ENCODE assay signal across 9 cellular contexts in the genomic region with DNA sequence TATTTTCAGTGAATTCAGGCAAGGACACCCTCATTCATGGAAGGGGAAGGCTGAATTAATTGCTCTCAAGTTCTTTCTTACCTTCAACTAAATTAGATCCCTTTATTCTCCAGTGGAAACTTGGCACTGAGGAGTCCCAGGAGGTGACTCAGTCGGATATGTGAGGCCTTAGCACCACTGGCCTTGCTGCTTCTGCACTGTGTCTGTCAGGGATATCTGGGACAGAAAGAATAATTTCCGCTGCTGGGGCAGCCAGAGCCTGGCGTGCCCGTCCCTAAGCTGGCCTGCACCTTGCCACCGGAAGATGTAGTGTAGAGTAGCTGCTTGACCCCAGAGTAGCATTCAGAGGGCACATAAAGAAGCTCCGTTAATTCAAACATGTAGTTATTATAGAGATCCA. TPM values are rescaled to one million over a fixed set of nuclear protein-coding genes. Genes with fewer than 3 reads are reported as not detected.
DNase-seq lines count a peak whose midpoint lies in the region; ATAC-seq, FAIRE-seq and TF ChIP-seq lines count a peak whose summit lies in the region.
"Had no signal": no experiment of that assay in that cellular context is flagged by ENCODE, and none has a peak within 500 bp of the region (broad histone marks: within the 10 kb centered on the region; RNA-seq: fewer than 3 reads in every experiment).

No MANE protein-coding gene starts in this region.

- H3K27me3 ChIP-seq in body of pancreas: no peaks in the 10 kb centered on the region
- no peaks in the 10 kb centered on the region for H3K27me3 ChIP-seq in stomach

- H3K4me1 Mint-ChIP-seq in IgD-negative memory B cell: peaks cover 39 to 53% (median 50%) of the 10 kb centered on the region in 3 donors

- H3K36me3 Mint-ChIP-seq in IgD-negative memory B cell: no peaks in the 10 kb centered on the region

- TF ChIP-seq CTCF in body of pancreas (IDR thresholded peaks at IDR 0.05) (no peak), kidney (IDR thresholded peaks at IDR 0.05; ENCODE audit: borderline replicate concordance, extremely low read depth, insufficient read depth) (no peak), stomach (IDR thresholded peaks at IDR 0.05) (no peak)

- ATAC-seq in body of pancreas (no peak), HG03442 (IDR thresholded peaks at IDR 0.05; ENCODE audit: unreplicated experiment) (no peak)
- ATAC-seq in activated CD4-positive, CD25-positive, alpha-beta regulatory T cell treated with anti-CD3 and anti-CD28 coated beads, Interleukin-2, amount 50 U/mL, for 24 hours: no peak

- TF ChIP-seq POLR2A in body of pancreas (IDR thresholded peaks at IDR 0.05): no peak
- TF ChIP-seq POLR2A in stomach (IDR thresholded peaks at IDR 0.05): no peak

- H3K4me3 ChIP-seq in body of pancreas (no peak overlapping the region), kidney (ENCODE audit: low read length in 2 of 2) (no peak overlapping the region), stomach (no peak overlapping the region)

- no peaks in the 10 kb centered on the region for H3K9me3 ChIP-seq in body of pancreas
- H3K9me3 ChIP-seq in kidney (ENCODE audit: control insufficient read depth in 1 of 2, low read length in 2 of 2): no peaks in the 10 kb centered on the region
- no peaks in the 10 kb centered on the region for H3K9me3 ChIP-seq in stomach

- peak overlapping the region in 1 of 2 donors; percentile 12 for H3K9ac ChIP-seq in kidney (ENCODE audit: low read length in 2 of 2)

- peak overlapping the region in 1 of 4 donors; percentile 89 for H3K4me3 Mint-ChIP-seq in IgD-negative memory B cell

- DNase-seq in body of pancreas: peak in 2 of 4 donors; percentile 47 to 50
- no peak for DNase-seq in kidney
- DNase-seq in stomach: no peak
- no peak for DNase-seq in GDM1 (lab: John Stamatoyannopoulos, UW)
- DNase-seq in NCI-H187 (lab: John Stamatoyannopoulos, UW): no peak
- DNase-seq: activated naive CD4-positive, alpha-beta T cell had no signal

- FAIRE-seq in kidney (lab: Jason Lieb, UNC): no peak

- intact Hi-C loops in body of pancreas (cut with DNase I) (loop anchor here (10.0 kb wide), 1 partner anchor 233 kb away; no protein-coding TSS in a partner anchor), kidney (cut with DNase I) (loop anchor here (10.0 kb wide), 1 partner anchor 233 kb away; no protein-coding TSS in a partner anchor), stomach (cut with DNase I; ENCODE audit: low total_unique reads) (no loop called here)

- H3K4me1 ChIP-seq in body of pancreas: peaks cover 32% of the 10 kb centered on the region
- H3K4me1 ChIP-seq in kidney (ENCODE audit: control insufficient read depth in 1 of 2, insufficient read depth in 1 of 2, low read depth in 1 of 2, low read length in 2 of 2): peaks cover 12 to 18% of the 10 kb centered on the region in 2 donors
- peaks cover 34 to 83% (median 54%) of the 10 kb centered on the region in 4 donors for H3K4me1 ChIP-seq in stomach

- no peaks in the 10 kb centered on the region for H3K27me3 Mint-ChIP-seq in IgD-negative memory B cell

- H3K27ac ChIP-seq in body of pancreas (peak overlapping the region; percentile 43 to 77 (median 60)), kidney (ENCODE audit: low read depth in 2 of 2, low read length in 2 of 2) (peak overlapping the region; percentile 54 to 83), stomach (peak overlapping the region; percentile 65 to 81 (median 76))

- peaks cover 0 to 2% (median 0%) of the 10 kb centered on the region in 3 donors for H3K9me3 Mint-ChIP-seq in IgD-negative memory B cell

- no peak for TF ChIP-seq EP300 in stomach (IDR thresholded peaks at IDR 0.05)

- no peaks in the 10 kb centered on the region for H3K36me3 ChIP-seq in body of pancreas (replicated peaks in 1 of 2; ENCODE audit: insufficient read depth in 1 of 2, low read depth in 2 of 2)
- no peaks in the 10 kb centered on the region for H3K36me3 ChIP-seq in kidney (ENCODE audit: control insufficient read depth in 1 of 2, insufficient read depth in 2 of 2, low read length in 2 of 2)
- no peaks in the 10 kb centered on the region for H3K36me3 ChIP-seq in stomach

- 26 to 30% methylated on average over 6 of the region's 6 CpGs for WGBS in body of pancreas, 2 donors
- 31 to 51% (median 39%) methylated on average over 6 of the region's 6 CpGs for WGBS in stomach, 5 donors

- H3K27ac Mint-ChIP-seq in IgD-negative memory B cell: peak overlapping the region; percentile 79 to 90 (median 84)

RNA-seq across cellular contexts. Expression of a gene that starts 53.4 kb away (rescaled TPM):
- polyA plus RNA-seq in IgD-negative memory B cell (42.2 TPM), kidney (ENCODE audit: insufficient read depth, low read depth, low replicate concordance) (14.4 TPM), stomach (10 to 100 TPM; 11.9 to 33.3 (median 33.1) TPM)
- total RNA-seq in body of pancreas (10 to 100 TPM; 19.1 to 28.3 TPM), kidney (65.1 TPM), stomach (100 to 1,000 TPM in 1 of 5 donors, 10 to 100 TPM in 4; 21.0 to 136 (median 35.2) TPM)
